Comparison of ENCODE assay signal across 10 cellular contexts in the genomic region with DNA sequence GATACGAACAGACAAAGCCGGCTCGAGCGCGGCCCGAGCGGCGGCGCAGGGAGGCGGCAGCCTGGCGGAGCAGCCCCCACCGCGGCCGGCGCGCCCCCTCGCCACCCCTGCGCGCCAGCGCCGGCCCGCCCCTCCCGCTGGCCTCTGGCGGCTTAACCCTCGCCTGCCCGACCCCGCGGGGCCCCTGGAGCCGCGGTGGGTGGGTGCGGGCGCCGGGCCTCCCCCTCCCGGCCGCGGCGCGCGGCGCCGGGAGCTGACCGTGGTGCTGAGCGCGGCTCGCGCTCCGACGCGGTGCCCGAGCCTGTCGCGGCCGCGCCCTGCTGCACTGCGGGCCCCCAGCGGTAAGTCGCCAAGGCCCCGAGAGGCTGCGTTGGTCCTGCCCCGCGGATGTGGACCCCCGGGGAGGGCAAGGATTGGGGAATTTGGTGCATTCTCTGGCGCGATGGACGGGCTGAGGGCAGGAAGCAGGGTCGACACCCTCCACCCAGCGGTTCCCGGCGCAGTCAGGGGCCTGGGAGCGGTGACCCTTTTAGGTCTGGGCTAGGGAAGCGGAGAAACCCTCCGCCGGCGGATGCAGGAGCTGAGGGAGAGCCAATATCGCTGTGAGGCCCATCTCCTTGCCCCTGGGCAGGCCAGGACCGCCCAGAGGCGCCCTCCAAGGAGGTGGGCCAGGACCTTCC. TPM values are rescaled to one million over a fixed set of nuclear protein-coding genes. Genes with fewer than 3 reads are reported as not detected.
A peak's percentile ranks its signal among the peaks of the same experiment; 100 is the strongest.
DNase-seq lines count a peak whose midpoint lies in the region; ATAC-seq lines count a peak whose summit lies in the region.
"Had no signal": no experiment of that assay in that cellular context is flagged by ENCODE, and none has a peak within 500 bp of the region (broad histone marks: within the 10 kb centered on the region; RNA-seq: fewer than 3 reads in every experiment).

No MANE protein-coding gene starts in this region.

- H3K36me3 ChIP-seq in ectodermal cell (ENCODE audit: control insufficient read depth, insufficient read depth, low read length), result no peaks in the 10 kb centered on the region
- no peaks in the 10 kb centered on the region for H3K36me3 ChIP-seq in mesodermal cell (ENCODE audit: control insufficient read depth, insufficient read depth, low read length)
- H3K36me3 ChIP-seq in MG63, result no peaks in the 10 kb centered on the region
- H3K36me3 ChIP-seq: right lobe of liver had no signal

- WGBS in ectodermal cell, 2 experiments, result 1% methylated on average over 77 of the region's 77 CpGs
- WGBS in mesodermal cell (ENCODE audit: insufficient coverage in 2 of 2), 2 experiments, result 0 to 1% methylated on average over 37 to 46 of the region's 77 CpGs

- H3K9me3 ChIP-seq in ectodermal cell (ENCODE audit: control insufficient read depth, low read length) (no peaks in the 10 kb centered on the region), mesodermal cell (ENCODE audit: control insufficient read depth, low read length) (no peaks in the 10 kb centered on the region), MG63 (no peaks in the 10 kb centered on the region)
- H3K9me3 ChIP-seq: right lobe of liver had no signal

- H3K27me3 ChIP-seq in ectodermal cell (ENCODE audit: control insufficient read depth, insufficient read depth, low read length, poor library complexity, severe bottlenecking), result peaks cover 49% of the 10 kb centered on the region
- peaks cover 10% of the 10 kb centered on the region for H3K27me3 ChIP-seq in MG63

- ATAC-seq in HG03108 (IDR thresholded peaks at IDR 0.05; ENCODE audit: unreplicated experiment) (no peak), HG02852 (IDR thresholded peaks at IDR 0.05; ENCODE audit: unreplicated experiment) (no peak)

- H3K27ac ChIP-seq in ectodermal cell (ENCODE audit: insufficient read depth, low read depth, low read length, poor library complexity, severe bottlenecking) (no peak overlapping the region), mesodermal cell (ENCODE audit: low read depth, low read length, severe bottlenecking) (no peak overlapping the region)
- H3K27ac ChIP-seq: right lobe of liver had no signal

- peak; percentile 54 for DNase-seq in NCI-H82 (lab: John Stamatoyannopoulos, UW)
- DNase-seq in NCI-H82 treated with DMSO at 0.1 percent for 48 hours (lab: John Stamatoyannopoulos, UW; ENCODE audit: unreplicated experiment), result no peak
- peak; percentile 44 for DNase-seq in NCI-H2171 (lab: John Stamatoyannopoulos, UW)
- DNase-seq in MG63, result no peak
- DNase-seq: right lobe of liver had no signal

- H3K4me1 ChIP-seq in ectodermal cell (ENCODE audit: control insufficient read depth, insufficient read depth, low read length), result peaks cover 9% of the 10 kb centered on the region
- H3K4me1 ChIP-seq in mesodermal cell (ENCODE audit: control insufficient read depth, insufficient read depth, low read length, poor library complexity, severe bottlenecking), result no peaks in the 10 kb centered on the region
- H3K4me1 ChIP-seq: right lobe of liver had no signal

- peak overlapping the region; percentile 46 for H3K4me3 ChIP-seq in ectodermal cell (ENCODE audit: insufficient read depth, low read depth, low read length)
- peak overlapping the region; percentile 43 for H3K4me3 ChIP-seq in mesodermal cell (ENCODE audit: extremely low read depth, insufficient read depth, low read length, poor library complexity, severe bottlenecking)
- no peak overlapping the region for H3K4me3 ChIP-seq in MG63
- H3K4me3 ChIP-seq: right lobe of liver had no signal

RNA-seq across cellular contexts. Expression of gene AMER3, which starts 0.8 kb away (rescaled TPM):
- not detected for polyA plus RNA-seq in ectodermal cell (2013, experiment 1 of 4)
- 0.09 TPM for polyA plus RNA-seq in ectodermal cell (2013, experiment 2 of 4)
- 0.16 TPM for polyA plus RNA-seq in ectodermal cell (2013, experiment 3 of 4)
- 0.28 TPM for polyA plus RNA-seq in ectodermal cell (2013, experiment 4 of 4)
- polyA plus RNA-seq in mesodermal cell (2013, experiment 1 of 2), result 0.11 TPM
- 0.15 TPM for polyA plus RNA-seq in mesodermal cell (2013, experiment 2 of 2)
- total RNA-seq in MG63 (2014; rRNA removed; shearing (Covaris generic); ENCODE audit: low replicate concordance), result not detected in 2 replicates
- total RNA-seq: CD4-positive, alpha-beta memory T cell; right lobe of liver had no signal
- polyA plus RNA-seq: CD4-positive, alpha-beta memory T cell had no signal

RNA-seq across cellular contexts. Expression of gene GPR148, which starts 27.3 kb away (rescaled TPM):
- polyA plus RNA-seq in ectodermal cell (2013, experiment 1 of 4), result not detected
- not detected for polyA plus RNA-seq in ectodermal cell (2013, experiment 2 of 4)
- not detected for polyA plus RNA-seq in ectodermal cell (2013, experiment 3 of 4)
- polyA plus RNA-seq in ectodermal cell (2013, experiment 4 of 4), result not detected
- not detected for polyA plus RNA-seq in mesodermal cell (2013, experiment 1 of 2)
- not detected for polyA plus RNA-seq in mesodermal cell (2013, experiment 2 of 2)
- total RNA-seq in MG63 (2014; rRNA removed; shearing (Covaris generic); ENCODE audit: low replicate concordance), result not detected in 2 replicates
- total RNA-seq: CD4-positive, alpha-beta memory T cell; right lobe of liver had no signal
- polyA plus RNA-seq: CD4-positive, alpha-beta memory T cell had no signal

Comparison
In these comparisons a context has a peak if more than half of its experiments do, and no peak if none do; other contexts are left out.
1. DNase-seq: peak in NCI-H82 (single experiment) and NCI-H2171 (single experiment); none in NCI-H82 treated with DMSO at 0.1 percent for 48 hours (single experiment) and MG63 (single experiment).